In genomic region chr19:15374105-15374651, GRCh38 we compare ENCODE assay signal across 1 cellular context.
TF ChIP-seq lines count a peak whose summit lies in the region.

No MANE protein-coding gene starts in this region.

TF ChIP-seq in GM23338, 12 proteins besides CTCF, POLR2A, EP300 and RAD21:
- TF ChIP-seq, protein P1, sequence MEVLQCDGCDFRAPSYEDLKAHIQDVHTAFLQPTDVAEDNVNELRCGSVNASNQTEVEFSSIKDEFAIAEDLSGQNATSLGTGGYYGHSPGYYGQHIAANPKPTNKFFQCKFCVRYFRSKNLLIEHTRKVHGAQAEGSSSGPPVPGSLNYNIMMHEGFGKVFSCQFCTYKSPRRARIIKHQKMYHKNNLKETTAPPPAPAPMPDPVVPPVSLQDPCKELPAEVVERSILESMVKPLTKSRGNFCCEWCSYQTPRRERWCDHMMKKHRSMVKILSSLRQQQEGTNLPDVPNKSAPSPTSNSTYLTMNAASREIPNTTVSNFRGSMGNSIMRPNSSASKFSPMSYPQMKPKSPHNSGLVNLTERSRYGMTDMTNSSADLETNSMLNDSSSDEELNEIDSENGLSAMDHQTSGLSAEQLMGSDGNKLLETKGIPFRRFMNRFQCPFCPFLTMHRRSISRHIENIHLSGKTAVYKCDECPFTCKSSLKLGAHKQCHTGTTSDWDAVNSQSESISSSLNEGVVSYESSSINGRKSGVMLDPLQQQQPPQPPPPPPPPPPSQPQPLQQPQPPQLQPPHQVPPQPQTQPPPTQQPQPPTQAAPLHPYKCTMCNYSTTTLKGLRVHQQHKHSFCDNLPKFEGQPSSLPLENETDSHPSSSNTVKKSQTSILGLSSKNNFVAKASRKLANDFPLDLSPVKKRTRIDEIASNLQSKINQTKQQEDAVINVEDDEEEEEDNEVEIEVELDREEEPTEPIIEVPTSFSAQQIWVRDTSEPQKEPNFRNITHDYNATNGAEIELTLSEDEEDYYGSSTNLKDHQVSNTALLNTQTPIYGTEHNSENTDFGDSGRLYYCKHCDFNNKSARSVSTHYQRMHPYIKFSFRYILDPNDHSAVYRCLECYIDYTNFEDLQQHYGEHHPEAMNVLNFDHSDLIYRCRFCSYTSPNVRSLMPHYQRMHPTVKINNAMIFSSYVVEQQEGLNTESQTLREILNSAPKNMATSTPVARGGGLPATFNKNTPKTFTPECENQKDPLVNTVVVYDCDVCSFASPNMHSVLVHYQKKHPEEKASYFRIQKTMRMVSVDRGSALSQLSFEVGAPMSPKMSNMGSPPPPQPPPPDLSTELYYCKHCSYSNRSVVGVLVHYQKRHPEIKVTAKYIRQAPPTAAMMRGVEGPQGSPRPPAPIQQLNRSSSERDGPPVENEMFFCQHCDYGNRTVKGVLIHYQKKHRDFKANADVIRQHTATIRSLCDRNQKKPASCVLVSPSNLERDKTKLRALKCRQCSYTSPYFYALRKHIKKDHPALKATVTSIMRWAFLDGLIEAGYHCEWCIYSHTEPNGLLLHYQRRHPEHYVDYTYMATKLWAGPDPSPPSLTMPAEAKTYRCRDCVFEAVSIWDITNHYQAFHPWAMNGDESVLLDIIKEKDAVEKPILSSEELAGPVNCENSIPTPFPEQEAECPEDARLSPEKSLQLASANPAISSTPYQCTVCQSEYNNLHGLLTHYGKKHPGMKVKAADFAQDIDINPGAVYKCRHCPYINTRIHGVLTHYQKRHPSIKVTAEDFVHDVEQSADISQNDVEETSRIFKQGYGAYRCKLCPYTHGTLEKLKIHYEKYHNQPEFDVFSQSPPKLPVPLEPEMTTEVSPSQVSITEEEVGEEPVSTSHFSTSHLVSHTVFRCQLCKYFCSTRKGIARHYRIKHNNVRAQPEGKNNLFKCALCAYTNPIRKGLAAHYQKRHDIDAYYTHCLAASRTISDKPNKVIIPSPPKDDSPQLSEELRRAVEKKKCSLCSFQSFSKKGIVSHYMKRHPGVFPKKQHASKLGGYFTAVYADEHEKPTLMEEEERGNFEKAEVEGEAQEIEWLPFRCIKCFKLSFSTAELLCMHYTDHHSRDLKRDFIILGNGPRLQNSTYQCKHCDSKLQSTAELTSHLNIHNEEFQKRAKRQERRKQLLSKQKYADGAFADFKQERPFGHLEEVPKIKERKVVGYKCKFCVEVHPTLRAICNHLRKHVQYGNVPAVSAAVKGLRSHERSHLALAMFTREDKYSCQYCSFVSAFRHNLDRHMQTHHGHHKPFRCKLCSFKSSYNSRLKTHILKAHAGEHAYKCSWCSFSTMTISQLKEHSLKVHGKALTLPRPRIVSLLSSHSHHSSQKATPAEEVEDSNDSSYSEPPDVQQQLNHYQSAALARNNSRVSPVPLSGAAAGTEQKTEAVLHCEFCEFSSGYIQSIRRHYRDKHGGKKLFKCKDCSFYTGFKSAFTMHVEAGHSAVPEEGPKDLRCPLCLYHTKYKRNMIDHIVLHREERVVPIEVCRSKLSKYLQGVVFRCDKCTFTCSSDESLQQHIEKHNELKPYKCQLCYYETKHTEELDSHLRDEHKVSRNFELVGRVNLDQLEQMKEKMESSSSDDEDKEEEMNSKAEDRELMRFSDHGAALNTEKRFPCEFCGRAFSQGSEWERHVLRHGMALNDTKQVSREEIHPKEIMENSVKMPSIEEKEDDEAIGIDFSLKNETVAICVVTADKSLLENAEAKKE (CRISPR knock-in tag; IDR thresholded peaks at IDR 0.05): no peak
- TF ChIP-seq CREB1 (CRISPR knock-in tag; IDR thresholded peaks at IDR 0.05; ENCODE audit: low read depth): no peak
